Comparison of ENCODE assay signal across 15 cellular contexts in the genomic region with DNA sequence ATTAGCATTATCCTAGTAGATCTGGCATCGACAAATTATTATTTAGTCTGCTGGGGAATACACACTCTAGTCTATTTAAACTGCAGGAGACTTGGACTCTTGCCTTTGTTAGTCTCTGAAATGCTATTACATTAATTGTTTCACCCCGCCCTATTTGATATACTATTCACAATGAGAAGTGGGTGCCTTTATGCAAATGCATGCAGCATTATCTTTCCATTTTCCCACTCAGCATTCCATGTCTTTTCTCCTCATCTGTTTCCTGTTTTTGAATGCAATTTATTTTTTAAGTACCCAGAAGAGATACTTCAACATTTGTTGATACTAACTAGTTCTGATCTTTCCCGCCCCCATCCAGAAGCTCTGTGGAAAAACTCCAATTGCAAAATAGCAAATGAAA.
"Had no signal": no experiment of that assay in that cellular context is flagged by ENCODE, and none has a peak within 500 bp of the region (broad histone marks: within the 10 kb centered on the region; RNA-seq: fewer than 3 reads in every experiment).

No MANE protein-coding gene starts in this region.

- H3K27me3 ChIP-seq: suprapubic skin, transverse colon, vagina had no signal

- DNase-seq: activated CD4-positive, alpha-beta T cell treated with anti-CD3 and anti-CD28 coated beads, Interleukin-2, amount 10 ng/mL, durations not matched to agents 24 days and 14 days; activated CD8-positive, alpha-beta T cell treated with anti-CD3 and anti-CD28 coated beads for 36 hours; activated naive CD4-positive, alpha-beta T cell treated with Interleukin-2 at 50 U/mL for 16 hours; activated naive CD8-positive, alpha-beta T cell treated with anti-CD3 and anti-CD28 coated beads, Interleukin-2, amount 10 ng/mL, durations not matched to agents 7 days and 5 days; activated T-cell treated with anti-CD3 and anti-CD28 coated beads, Interleukin-2, amount 50 U/mL, for 24 hours; effector memory CD8-positive, alpha-beta T cell; left ventricle myocardium superior; mucosa of descending colon; naive B cell; psoas muscle; right cardiac atrium; transverse colon had no signal

- H3K9me3 ChIP-seq: mucosa of descending colon, psoas muscle, suprapubic skin, transverse colon, vagina had no signal

- H3K27ac ChIP-seq: cardiac muscle cell, psoas muscle, suprapubic skin, transverse colon, vagina had no signal

- H3K4me3 ChIP-seq: cardiac muscle cell, mucosa of descending colon, psoas muscle, suprapubic skin, transverse colon, vagina had no signal

- H3K4me1 ChIP-seq: psoas muscle, suprapubic skin, transverse colon, vagina had no signal

- H3K36me3 ChIP-seq: cardiac muscle cell, suprapubic skin, transverse colon, vagina had no signal
